In the genomic region with DNA sequence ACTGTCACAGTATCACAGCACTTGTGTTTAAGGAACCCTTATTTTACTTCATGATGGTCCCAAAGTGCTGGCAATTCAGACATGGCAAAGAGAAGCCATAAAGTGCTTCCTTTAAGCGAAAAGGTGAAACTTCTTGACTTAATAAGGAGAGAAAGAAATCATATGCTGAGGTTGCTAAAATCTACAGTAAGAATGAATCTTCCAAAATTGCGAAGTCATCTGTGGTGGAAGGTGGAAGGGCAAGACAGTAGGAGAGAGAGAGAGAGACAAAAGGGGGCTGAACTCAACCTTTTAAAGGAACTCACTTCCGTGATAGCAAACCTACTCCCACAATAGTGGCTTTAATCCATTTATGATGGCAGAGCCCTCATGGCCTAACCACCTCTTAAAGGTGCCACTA, we compare ENCODE assay signal across 24 cellular contexts. TPM values are rescaled to one million over a fixed set of nuclear protein-coding genes. Genes with fewer than 3 reads are reported as not detected.
A peak's percentile ranks its signal among the peaks of the same experiment; 100 is the strongest.
DNase-seq lines count a peak whose midpoint lies in the region; ATAC-seq, FAIRE-seq and TF ChIP-seq lines count a peak whose summit lies in the region.
"Had no signal": no experiment of that assay in that cellular context is flagged by ENCODE, and none has a peak within 500 bp of the region (broad histone marks: within the 10 kb centered on the region; RNA-seq: fewer than 3 reads in every experiment).

No MANE protein-coding gene starts in this region.

- no TSS peak for BruUV-seq in K562 (replicated peaks; lab: Mats Ljungman, UMichigan)

- H4K20me1 ChIP-seq in GM23338 (replicated peaks; ENCODE audit: insufficient read depth): no peaks in the 10 kb centered on the region
- H4K20me1 ChIP-seq in K562 (replicated peaks; ENCODE audit: control insufficient read depth, insufficient read depth, low read length): no peaks in the 10 kb centered on the region
- H4K20me1 ChIP-seq: BLaER1 treated with 17β-estradiol and CSF1 and Interleukin-3, amounts not matched to agents 10 nM and 100 nM had no signal

- peaks cover 10% of the 10 kb centered on the region; the same call in 1 of the 2 replicates for H3K9me2 ChIP-seq in GM23338 (ENCODE audit: insufficient read depth)

- no peaks in the 10 kb centered on the region for H3K27me3 Mint-ChIP-seq in GM23338 (ENCODE audit: insufficient read depth, low read depth, poor library complexity)

- in situ Hi-C loops in K562 (cut with MboI): no loop called here

- TF ChIP-seq CTCF in AG10803 (conservative IDR thresholded peaks at IDR 0.05; ENCODE audit: low read length) (no peak), GM23338 (conservative IDR thresholded peaks at IDR 0.05; ENCODE audit: low read depth in 2 of 2) (no peak), K562 (IDR thresholded peaks at IDR 0.05 in 2 of 3, conservative IDR thresholded peaks at IDR 0.05 in 1 of 3; ENCODE audit: insufficient read depth in 2 of 3, low read depth in 1 of 3, low read length in 3 of 3) (no peak), gastroesophageal sphincter (IDR thresholded peaks at IDR 0.05) (no peak)

- no peak overlapping the region for H3K9ac ChIP-seq in K562 (ENCODE audit: insufficient read depth in 1 of 2, low read depth in 2 of 2, low read length in 2 of 2)
- H3K9ac ChIP-seq: BLaER1 treated with 17β-estradiol and CSF1 and Interleukin-3, amounts not matched to agents 10 nM and 100 nM had no signal

- ATAC-seq in GM23338 (no peak), K562 (no peak), gastroesophageal sphincter (no peak)
- ATAC-seq: GM12878 had no signal

- no peaks in the 10 kb centered on the region for H3K9me1 ChIP-seq in K562 (ENCODE audit: control insufficient read depth, insufficient read depth, low read length)

- H3K4me1 ChIP-seq in GM23338 (ENCODE audit: insufficient read depth) (0 out of 2 replicates have a peak, but pooled peaks cover 7% of the 10 kb centered on the region), K562 (replicated peaks in 1 of 2; ENCODE audit: control insufficient read depth in 2 of 2, insufficient read depth in 2 of 2, low read length in 2 of 2) (no peaks in the 10 kb centered on the region), gastroesophageal sphincter (no peaks in the 10 kb centered on the region)
- H3K4me1 ChIP-seq: BE2C; BLaER1 treated with 17β-estradiol and CSF1 and Interleukin-3, amounts not matched to agents 10 nM and 100 nM had no signal

- H3K36me3 Mint-ChIP-seq in GM23338 (ENCODE audit: low read depth): peaks cover 3% of the 10 kb centered on the region; the same call in 2 of the 3 replicates
- H3K36me3 Mint-ChIP-seq: CD14-positive monocyte had no signal

- FAIRE-seq in K562 (lab: Jason Lieb, UNC): no peak
- FAIRE-seq: D721Med, GM12878, GM19239, H1 had no signal

- intact Hi-C loops in K562 (cut with micrococcal nuclease): no loop called here

- peaks cover 12% of the 10 kb centered on the region for H3K9me3 Mint-ChIP-seq in GM23338
- H3K9me3 Mint-ChIP-seq: CD4-positive, alpha-beta T cell had no signal

- no peaks in the 10 kb centered on the region for H3K27me3 ChIP-seq in GM23338 (ENCODE audit: insufficient read depth)
- H3K27me3 ChIP-seq in K562 (ENCODE audit: control insufficient read depth in 2 of 2, insufficient read depth in 2 of 2, low read length in 2 of 2): peaks cover 13 to 21% of the 10 kb centered on the region in 2 experiments
- peaks cover 4% of the 10 kb centered on the region for H3K27me3 ChIP-seq in gastroesophageal sphincter
- H3K27me3 ChIP-seq: BE2C; BLaER1 treated with 17β-estradiol and CSF1 and Interleukin-3, amounts not matched to agents 10 nM and 100 nM had no signal

- peak overlapping the region; percentile 75; the same call in 1 of the 2 replicates for H2AFZ ChIP-seq in GM23338
- no peak overlapping the region for H2AFZ ChIP-seq in K562 (ENCODE audit: low read depth, low read length)

- H3K4me1 Mint-ChIP-seq in GM23338: no peaks in the 10 kb centered on the region
- H3K4me1 Mint-ChIP-seq: CD14-positive monocyte; CD8-positive, alpha-beta memory T cell had no signal

- H3K4me2 ChIP-seq in GM23338: no peak overlapping the region
- no peak overlapping the region for H3K4me2 ChIP-seq in K562 (ENCODE audit: insufficient read depth, low read length)
- H3K4me2 ChIP-seq: BLaER1 treated with 17β-estradiol and CSF1 and Interleukin-3, amounts not matched to agents 10 nM and 100 nM had no signal

- H3K4me3 ChIP-seq in AG10803 (ENCODE audit: low read length) (no peak overlapping the region), GM23338 (no peak overlapping the region), K562 (no peak overlapping the region), gastroesophageal sphincter (no peak overlapping the region)
- H3K4me3 ChIP-seq: BLaER1 treated with 17β-estradiol and CSF1 and Interleukin-3, amounts not matched to agents 10 nM and 100 nM; GM12878 had no signal

- no peak for TF ChIP-seq RAD21 in K562 (CRISPR knock-in tag; conservative IDR thresholded peaks at IDR 0.05 in 1 of 2, IDR thresholded peaks at IDR 0.05 in 1 of 2)

- H3K4me3 Mint-ChIP-seq in GM23338: no peak overlapping the region
- H3K4me3 Mint-ChIP-seq: CD14-positive monocyte; CD4-positive, alpha-beta T cell; CD8-positive, alpha-beta memory T cell had no signal

- no peak overlapping the region for H3K27ac ChIP-seq in GM23338 (ENCODE audit: low read depth)
- H3K27ac ChIP-seq in K562 (ENCODE audit: extremely low read depth, low read depth, low read length): no peak overlapping the region
- no peak overlapping the region for H3K27ac ChIP-seq in gastroesophageal sphincter
- H3K27ac ChIP-seq: BLaER1 treated with 17β-estradiol and CSF1 and Interleukin-3, amounts not matched to agents 10 nM and 100 nM had no signal

- DNase-seq in AG10803 (ENCODE audit: low read depth) (peak; percentile 12), GM23338 (ENCODE audit: low spot score) (no peak), K562 (ENCODE audit: extremely low read depth in 1 of 4, low spot score in 3 of 4) (no peak), NCI-H2171 (lab: John Stamatoyannopoulos, UW) (no peak), hypothalamus (lab: John Stamatoyannopoulos, UW) (no peak)
- DNase-seq: AML-193; BE2C; CD4-positive, alpha-beta T cell; CD8-positive, alpha-beta memory T cell; DMS 273 treated with DMSO at 0.1 percent for 48 hours; DMS79; EL; GDM1; H7; HCEC 1CT had no signal

- H3K27ac Mint-ChIP-seq in GM23338: no peak overlapping the region
- H3K27ac Mint-ChIP-seq: CD14-positive monocyte; CD4-positive, alpha-beta T cell; CD8-positive, alpha-beta memory T cell had no signal

- H3K79me2 ChIP-seq in GM23338 (replicated peaks; ENCODE audit: insufficient read depth): no peaks in the 10 kb centered on the region
- H3K79me2 ChIP-seq in K562 (ENCODE audit: control insufficient read depth, insufficient read depth, low read length): no peaks in the 10 kb centered on the region

- CTCF ChIA-PET in K562 (lab: Yijun Ruan, JAX; ENCODE audit: low intra/inter-chr PET ratio): no interaction called here

- POLR2A ChIA-PET in K562 (lab: Yijun Ruan, JAX): no interaction called here

- TF ChIP-seq EP300 in K562 (IDR thresholded peaks at IDR 0.05; ENCODE audit: low read length) (no peak), gastroesophageal sphincter (IDR thresholded peaks at IDR 0.05) (no peak)

- no peaks in the 10 kb centered on the region for H3K9me3 ChIP-seq in K562 (replicated peaks; ENCODE audit: control insufficient read depth, insufficient read depth, low read depth, low read length)
- peaks cover 0 to 5% (median 0%) of the 10 kb centered on the region in 3 donors for H3K9me3 ChIP-seq in gastroesophageal sphincter
- H3K9me3 ChIP-seq: BE2C had no signal

- no peaks in the 10 kb centered on the region for H3F3A ChIP-seq in GM23338 (replicated peaks; ENCODE audit: low read depth)

- TF ChIP-seq POLR2A in K562 (conservative IDR thresholded peaks at IDR 0.05): no peak
- TF ChIP-seq POLR2A in gastroesophageal sphincter (IDR thresholded peaks at IDR 0.05): no peak

- H3K36me3 ChIP-seq in GM23338 (ENCODE audit: insufficient read depth): no peaks in the 10 kb centered on the region
- H3K36me3 ChIP-seq in K562 (ENCODE audit: control insufficient read depth, insufficient read depth, low read length): no peaks in the 10 kb centered on the region
- no peaks in the 10 kb centered on the region for H3K36me3 ChIP-seq in gastroesophageal sphincter
- H3K36me3 ChIP-seq: BE2C; BLaER1 treated with 17β-estradiol and CSF1 and Interleukin-3, amounts not matched to agents 10 nM and 100 nM had no signal

- 1% methylated on average over 3 of the region's 3 CpGs for WGBS in K562 (ENCODE audit: insufficient coverage, low coverage, missing lambda C conversion rate)
- WGBS in gastroesophageal sphincter (ENCODE audit: low coverage in 1 of 2), 2 donors: 78 to 82% methylated on average over 3 of the region's 3 CpGs

RNA-seq across cellular contexts. Expression of a gene that starts 19.3 kb away (rescaled TPM):
- 1.5 and 2.1 TPM in 2 replicates for total RNA-seq in GM23338 (2014; rRNA removed; shearing (Covaris generic))
- polyA plus RNA-seq in GM23338 (2016; fragmentation: Nextera tagmentation; extraction: Ambion mirVana) (0.30 and 0.47 TPM in 2 replicates), K562 (2011; rRNA removed) (not detected in 2 replicates), K562 (2014; fragmentation: Illumina TruSeq; extraction: Trizol) (not detected in 2 replicates), K562 (2014; fragmentation: Nextera tagmentation; extraction: Ambion mirVana) (not detected), K562 (2014; rRNA removed) (not detected in 2 replicates)
- total RNA-seq in K562 (2011; cell fraction: chromatin; rRNA removed; ENCODE audit: low replicate concordance): not detected in 2 replicates
- not detected in 2 replicates for total RNA-seq in K562 (2011; cell fraction: nucleolus; rRNA removed)
- total RNA-seq in K562 (2011; cell fraction: nucleoplasm; rRNA removed): not detected in 2 replicates
- total RNA-seq in K562 (2014; rRNA removed) (not detected in 2 replicates), K562 (2014; rRNA removed; fragmentation: Illumina TruSeq; extraction: Trizol) (not detected in 2 replicates), K562 (2015; rRNA removed; fragmentation: Illumina TruSeq; extraction: Trizol) (not detected in 2 replicates), K562 (2021) (not detected in 2 replicates), gastroesophageal sphincter (not detected)
- polyA plus RNA-seq in K562 (2011; cell fraction: cytosol; rRNA removed): not detected in 2 replicates
- polyA plus RNA-seq in K562 (2011; cell fraction: nucleus; rRNA removed): not detected in 2 replicates
- not detected in 2 replicates for polyA plus RNA-seq in K562 (2012)
- not detected in 2 replicates for polyA minus RNA-seq in K562 (2011; rRNA and poly(A)+ RNA removed)
- not detected in 2 replicates for polyA minus RNA-seq in K562 (2011; cell fraction: cytosol; rRNA and poly(A)+ RNA removed)
- not detected in 2 replicates for polyA minus RNA-seq in K562 (2011; cell fraction: nucleus; rRNA and poly(A)+ RNA removed)
- total RNA-seq: A172; CD4-positive, alpha-beta T cell; CD8-positive, alpha-beta memory T cell; GM12878 had no signal
- polyA plus RNA-seq: AG04450; CD14-positive monocyte; CD8-positive, alpha-beta memory T cell; GM12878 had no signal

RNA-seq across cellular contexts. Expression of a gene that starts 49.3 kb away (rescaled TPM):
- 0.07 TPM in 1 of 2 replicates, not detected in the other for total RNA-seq in GM23338 (2014; rRNA removed; shearing (Covaris generic))
- not detected in 2 replicates for polyA plus RNA-seq in GM23338 (2016; fragmentation: Nextera tagmentation; extraction: Ambion mirVana)
- not detected in 2 replicates for total RNA-seq in K562 (2011; cell fraction: chromatin; rRNA removed; ENCODE audit: low replicate concordance)
- total RNA-seq in K562 (2011; cell fraction: nucleolus; rRNA removed): not detected in 2 replicates
- not detected in 2 replicates for total RNA-seq in K562 (2011; cell fraction: nucleoplasm; rRNA removed)
- total RNA-seq in K562 (2014; rRNA removed): not detected in 2 replicates
- total RNA-seq in K562 (2014; rRNA removed; fragmentation: Illumina TruSeq; extraction: Trizol): not detected in 2 replicates
- not detected in 2 replicates for total RNA-seq in K562 (2015; rRNA removed; fragmentation: Illumina TruSeq; extraction: Trizol)
- not detected in 2 replicates for total RNA-seq in K562 (2021)
- not detected in 2 replicates for polyA plus RNA-seq in K562 (2011; rRNA removed)
- polyA plus RNA-seq in K562 (2011; cell fraction: cytosol; rRNA removed): not detected in 2 replicates
- not detected in 2 replicates for polyA plus RNA-seq in K562 (2011; cell fraction: nucleus; rRNA removed)
- polyA plus RNA-seq in K562 (2012): 0.12 and 2.7 TPM in 2 replicates
- not detected in 2 replicates for polyA plus RNA-seq in K562 (2014; fragmentation: Illumina TruSeq; extraction: Trizol)
- polyA plus RNA-seq in K562 (2014; fragmentation: Nextera tagmentation; extraction: Ambion mirVana): under 1 TPM in 1 of 2 experiments, not detected in 1; 0.03 TPM
- 0.08 and 0.16 TPM in 2 replicates for polyA plus RNA-seq in K562 (2014; rRNA removed)
- polyA minus RNA-seq in K562 (2011; rRNA and poly(A)+ RNA removed): not detected in 2 replicates
- not detected in 2 replicates for polyA minus RNA-seq in K562 (2011; cell fraction: cytosol; rRNA and poly(A)+ RNA removed)
- polyA minus RNA-seq in K562 (2011; cell fraction: nucleus; rRNA and poly(A)+ RNA removed): not detected in 2 replicates
- total RNA-seq in gastroesophageal sphincter: not detected
- total RNA-seq: A172; CD4-positive, alpha-beta T cell; CD8-positive, alpha-beta memory T cell; GM12878; H1; H7 had no signal
- polyA plus RNA-seq: AG04450; CD14-positive monocyte; CD8-positive, alpha-beta memory T cell; GM12878 had no signal

RNA-seq across cellular contexts. Expression of a gene that starts 52.8 kb away (rescaled TPM):
- not detected in 2 replicates for total RNA-seq in GM23338 (2014; rRNA removed; shearing (Covaris generic))
- polyA plus RNA-seq in GM23338 (2016; fragmentation: Nextera tagmentation; extraction: Ambion mirVana): not detected in 2 replicates
- not detected in 2 replicates for total RNA-seq in K562 (2011; cell fraction: chromatin; rRNA removed; ENCODE audit: low replicate concordance)
- total RNA-seq in K562 (2011; cell fraction: nucleolus; rRNA removed): not detected in 2 replicates
- total RNA-seq in K562 (2011; cell fraction: nucleoplasm; rRNA removed): not detected in 2 replicates
- total RNA-seq in K562 (2014; rRNA removed): not detected in 2 replicates
- total RNA-seq in K562 (2014; rRNA removed; fragmentation: Illumina TruSeq; extraction: Trizol): not detected in 2 replicates
- total RNA-seq in K562 (2015; rRNA removed; fragmentation: Illumina TruSeq; extraction: Trizol): not detected in 2 replicates
- not detected in 2 replicates for total RNA-seq in K562 (2021)
- not detected in 2 replicates for polyA plus RNA-seq in K562 (2011; rRNA removed)
- polyA plus RNA-seq in K562 (2011; cell fraction: cytosol; rRNA removed): not detected in 2 replicates
- not detected in 2 replicates for polyA plus RNA-seq in K562 (2011; cell fraction: nucleus; rRNA removed)
- not detected in 2 replicates for polyA plus RNA-seq in K562 (2012)
- not detected in 2 replicates for polyA plus RNA-seq in K562 (2014; fragmentation: Illumina TruSeq; extraction: Trizol)
- polyA plus RNA-seq in K562 (2014; fragmentation: Nextera tagmentation; extraction: Ambion mirVana): not detected
- polyA plus RNA-seq in K562 (2014; rRNA removed): not detected in 2 replicates
- polyA minus RNA-seq in K562 (2011; rRNA and poly(A)+ RNA removed): not detected in 2 replicates
- polyA minus RNA-seq in K562 (2011; cell fraction: cytosol; rRNA and poly(A)+ RNA removed): not detected in 2 replicates
- polyA minus RNA-seq in K562 (2011; cell fraction: nucleus; rRNA and poly(A)+ RNA removed): not detected in 2 replicates
- total RNA-seq in gastroesophageal sphincter: not detected
- total RNA-seq: A172; CD4-positive, alpha-beta T cell; CD8-positive, alpha-beta memory T cell; GM12878; H1; H7 had no signal
- polyA plus RNA-seq: AG04450; CD14-positive monocyte; CD8-positive, alpha-beta memory T cell; GM12878 had no signal
